Comparison of ENCODE assay signal across 18 cellular contexts in genomic region chr9:135343136-135343535, GRCh38.
DNase-seq lines count a peak whose midpoint lies in the region; ATAC-seq, FAIRE-seq and TF ChIP-seq lines count a peak whose summit lies in the region.
"Had no signal": no experiment of that assay in that cellular context is flagged by ENCODE, and none has a peak within 500 bp of the region (broad histone marks: within the 10 kb centered on the region; RNA-seq: fewer than 3 reads in every experiment).

No MANE protein-coding gene starts in this region.

- H3K4me3 ChIP-seq in right lobe of liver (no peak overlapping the region), HepG2 (replicated peaks in 1 of 3; ENCODE audit: insufficient read depth in 1 of 3, low read depth in 2 of 3, low read length in 3 of 3) (no peak overlapping the region), osteoblast (ENCODE audit: insufficient read depth, low read length) (no peak overlapping the region)
- H3K4me3 ChIP-seq: A549, Peyer's patch had no signal

- TF ChIP-seq EP300 in HepG2 (IDR thresholded peaks at IDR 0.05; ENCODE audit: low read depth in 2 of 2, low read length in 2 of 2) (no peak), HepG2 (CRISPR knock-in tag; IDR thresholded peaks at IDR 0.05; ENCODE audit: borderline replicate concordance) (no peak)

- H3K36me3 Mint-ChIP-seq in WTC11, result no peaks in the 10 kb centered on the region
- H3K36me3 Mint-ChIP-seq: CD8-positive, alpha-beta memory T cell had no signal

- no peak for FAIRE-seq in HepG2 (lab: Jason Lieb, UNC)
- FAIRE-seq: A549, D721Med, GM18507, H54 had no signal

- no peaks in the 10 kb centered on the region for H3K27me3 Mint-ChIP-seq in WTC11 (ENCODE audit: low read depth)

- CTCF ChIA-PET in HepG2 (lab: Yijun Ruan, JAX; ENCODE audit: low intra/inter-chr PET ratio, low total read pairs) (interaction anchor here (3.8 kb wide), 1 partner anchor 257 kb away, joined by 38 read pairs; the partner anchor contains the start of gene OLFM1), WTC11 (lab: Charles Lee) (interaction anchor here (0.6 to 2.5 kb wide), 6 partner anchors 8 to 256 kb away, joined by 3 to 16 read pairs (median 4); no protein-coding TSS in a partner anchor), HEK293T (lab: Yijun Ruan, JAX) (interaction anchor here (1.6 kb wide), 1 partner anchor 254 kb away, joined by 3 read pairs; no protein-coding TSS in a partner anchor)

- DNase-seq in right lobe of liver (peak in 2 of 3 donors; percentile 11 to 44), HepG2 (ENCODE audit: low spot score) (no peak), WTC11 (ENCODE audit: low spot score) (peak; percentile 8), osteoblast (ENCODE audit: insufficient read length, low spot score, missing footprints) (peak; percentile 46), NCI-H1436 treated with DMSO at 0.1 percent for 48 hours (lab: John Stamatoyannopoulos, UW) (no peak), HEK293T (ENCODE audit: extremely low spot score) (no peak)
- DNase-seq in activated T-cell treated with anti-CD3 and anti-CD28 coated beads, Interleukin-2, amount 50 U/mL, for 1 hour, result no peak
- DNase-seq: CD8-positive, alpha-beta memory T cell; DMS53; GDM1; HFFc6; Kasumi-1; Peyer's patch had no signal

- POLR2A ChIA-PET in HepG2 (lab: Yijun Ruan, JAX), result no interaction called here
- POLR2A ChIA-PET in WTC11 (lab: Charles Lee), result interaction anchor here (1.0 kb wide), 1 partner anchor 121 kb away, joined by 3 read pairs; no protein-coding TSS in a partner anchor
- POLR2A ChIA-PET in HEK293T (lab: Yijun Ruan, JAX), result no interaction called here

- no peaks in the 10 kb centered on the region for H3K79me2 ChIP-seq in HepG2 (ENCODE audit: insufficient read depth, low read length)
- H3K79me2 ChIP-seq in osteoblast (ENCODE audit: insufficient read depth, low read length), result no peaks in the 10 kb centered on the region

- H3K9me3 Mint-ChIP-seq in WTC11, result no peaks in the 10 kb centered on the region
- H3K9me3 Mint-ChIP-seq: CD8-positive, alpha-beta memory T cell had no signal

- no peak for TF ChIP-seq RAD21 in HepG2 (CRISPR knock-in tag; IDR thresholded peaks at IDR 0.05)

- intact Hi-C loops in right lobe of liver (cut with DNase I), result loop anchor here (5.0 kb wide), 2 partner anchors 256 to 261 kb away; partner anchors contain the start of gene OLFM1 (in 1 of the 2)
- intact Hi-C loops in HepG2 (cut with micrococcal nuclease; ENCODE audit: unreplicated experiment), result no loop called here

- no peak for TF ChIP-seq POLR2A in right lobe of liver (IDR thresholded peaks at IDR 0.05)
- TF ChIP-seq POLR2A in HepG2 (IDR thresholded peaks at IDR 0.05; ENCODE audit: insufficient read depth in 1 of 2, low read depth in 2 of 2, low read length in 2 of 2), result no peak

- H3K27me3 ChIP-seq in right lobe of liver, result peaks cover 0 to 7% of the 10 kb centered on the region in 2 donors
- peaks cover 14 to 79% of the 10 kb centered on the region in 2 experiments for H3K27me3 ChIP-seq in HepG2 (ENCODE audit: control insufficient read depth in 1 of 2, insufficient read depth in 2 of 2, low read length in 2 of 2)
- H3K27me3 ChIP-seq in osteoblast (ENCODE audit: insufficient read depth, low read length), result peaks cover 14% of the 10 kb centered on the region
- H3K27me3 ChIP-seq: BE2C, Peyer's patch had no signal

- peaks cover 8% of the 10 kb centered on the region; the same call in 1 of the 2 replicates for H4K20me1 ChIP-seq in HepG2 (ENCODE audit: insufficient read depth, low read length)
- H4K20me1 ChIP-seq in osteoblast (ENCODE audit: insufficient read depth, low read length), result no peaks in the 10 kb centered on the region

- BruUV-seq in HepG2 (replicated peaks; lab: Mats Ljungman, UMichigan), result no TSS peak

- H3K9me3 ChIP-seq in right lobe of liver (no peaks in the 10 kb centered on the region), HepG2 (ENCODE audit: low read length) (no peaks in the 10 kb centered on the region), osteoblast (ENCODE audit: low read depth, low read length) (no peaks in the 10 kb centered on the region)
- H3K9me3 ChIP-seq: A549, BE2C, Peyer's patch had no signal

- H3K4me3 Mint-ChIP-seq in WTC11, result no peak overlapping the region
- H3K4me3 Mint-ChIP-seq: CD8-positive, alpha-beta memory T cell; HFFc6 had no signal

- H2AFZ ChIP-seq in HepG2 (ENCODE audit: low read length), result no peak overlapping the region
- no peak overlapping the region for H2AFZ ChIP-seq in osteoblast (ENCODE audit: low read length)

- H3K27ac ChIP-seq in right lobe of liver, result no peak overlapping the region
- H3K27ac ChIP-seq in HepG2 (ENCODE audit: extremely low read length, insufficient read depth, low read length), result no peak overlapping the region
- H3K27ac ChIP-seq in osteoblast (ENCODE audit: low read depth, low read length), result no peak overlapping the region
- H3K27ac ChIP-seq: A549, Peyer's patch had no signal

- WGBS in right lobe of liver (ENCODE audit: insufficient coverage, low coverage, low lambda C conversion rate, missing lambda C conversion rate), result 44% methylated on average over 3 of the region's 12 CpGs
- 4% methylated on average over 3 of the region's 12 CpGs for WGBS in HepG2 (ENCODE audit: low lambda C conversion rate)

- H3K27ac Mint-ChIP-seq in WTC11, result no peak overlapping the region
- H3K27ac Mint-ChIP-seq: HFFc6 had no signal

- peaks cover 41% of the 10 kb centered on the region for H3K4me1 Mint-ChIP-seq in WTC11
- H3K4me1 Mint-ChIP-seq: CD8-positive, alpha-beta memory T cell had no signal

- H3K4me1 ChIP-seq in right lobe of liver (no peaks in the 10 kb centered on the region), HepG2 (ENCODE audit: insufficient read depth, low read length) (no peaks in the 10 kb centered on the region), osteoblast (ENCODE audit: insufficient read depth, low read length) (no peaks in the 10 kb centered on the region)
- H3K4me1 ChIP-seq: A549 had no signal

- in situ Hi-C loops in HepG2 (cut with HindIII; ENCODE audit: extremely low pct_ligation_motif_present, low pct_unique_long_range_greater_than_20kb), result no loop called here

- no peaks in the 10 kb centered on the region for H3K36me3 ChIP-seq in right lobe of liver
- no peaks in the 10 kb centered on the region for H3K36me3 ChIP-seq in HepG2 (replicated peaks in 1 of 2; ENCODE audit: control insufficient read depth in 1 of 2, insufficient read depth in 2 of 2, low read length in 2 of 2)
- H3K36me3 ChIP-seq in osteoblast (ENCODE audit: insufficient read depth, low read length), result no peaks in the 10 kb centered on the region
- H3K36me3 ChIP-seq: BE2C, Peyer's patch had no signal

- no peak for TF ChIP-seq CTCF in right lobe of liver (IDR thresholded peaks at IDR 0.05)
- TF ChIP-seq CTCF in HepG2 (CRISPR knock-in tag; IDR thresholded peaks at IDR 0.05), result no peak
- TF ChIP-seq CTCF in WTC11 (IDR thresholded peaks at IDR 0.05), result no peak
- TF ChIP-seq CTCF in osteoblast (IDR thresholded peaks at IDR 0.05; ENCODE audit: extremely low read depth, low read depth, low read length), result no peak

- H3K4me2 ChIP-seq in HepG2 (ENCODE audit: low read depth, low read length) (no peak overlapping the region), osteoblast (ENCODE audit: insufficient read depth, low read length) (no peak overlapping the region)
- H3K4me2 ChIP-seq: A549 had no signal

- ATAC-seq in right lobe of liver, result no peak
- no peak for ATAC-seq in HepG2
- no peak for ATAC-seq in WTC11

- no peak overlapping the region for H3K9ac ChIP-seq in HepG2 (ENCODE audit: insufficient read depth, low read depth, low read length)

TF ChIP-seq in HepG2, 621 proteins besides CTCF, POLR2A, EP300 and RAD21 (continues in another document):
- TF ChIP-seq GTF3A (CRISPR knock-in tag; conservative IDR thresholded peaks at IDR 0.05) (no peak), MZF1 (CRISPR knock-in tag; IDR thresholded peaks at IDR 0.05; ENCODE audit: borderline replicate concordance) (no peak), TCF7L2 (IDR thresholded peaks at IDR 0.05; ENCODE audit: low read depth, low read length) (no peak), IKZF1 (IDR thresholded peaks at IDR 0.05) (no peak), ETV5 (CRISPR knock-in tag; IDR thresholded peaks at IDR 0.05; ENCODE audit: borderline replicate concordance) (no peak), NR2F1 (CRISPR knock-in tag; IDR thresholded peaks at IDR 0.05) (no peak)

TF ChIP-seq in WTC11, 78 proteins besides CTCF, POLR2A, EP300 and RAD21:
- no peak for TF ChIP-seq ATF1 (CRISPR knock-in tag; IDR thresholded peaks at IDR 0.05)
- 0 out of 2 replicates have a peak, but pooled peaks have one; percentile 30 for TF ChIP-seq FOXP1 (CRISPR knock-in tag; IDR thresholded peaks at IDR 0.05; ENCODE audit: borderline replicate concordance)
TF ChIP-seq in WTC11: peak in this region for 1.

TF ChIP-seq in HEK293T, 16 proteins besides CTCF, POLR2A, EP300 and RAD21:
- TF ChIP-seq LEF1 (IDR thresholded peaks at IDR 0.05; ENCODE audit: borderline replicate concordance) (no peak), FOXK2 (IDR thresholded peaks at IDR 0.05) (no peak), ZNF384 (IDR thresholded peaks at IDR 0.05) (no peak), FOXA1 (IDR thresholded peaks at IDR 0.05) (no peak)

Comparison
In these comparisons a context has a peak if more than half of its experiments do, and no peak if none do; other contexts are left out.
1. DNase-seq: peak in right lobe of liver (2 of 3), WTC11 (single experiment) and osteoblast (single experiment); none in HepG2 (single experiment), activated T-cell treated with anti-CD3 and anti-CD28 coated beads, Interleukin-2, amount 50 U/mL, for 1 hour (single experiment), NCI-H1436 treated with DMSO at 0.1 percent for 48 hours (single experiment) and HEK293T (single experiment).